ENCODE assay signal across 8 cellular contexts in the genomic region with DNA sequence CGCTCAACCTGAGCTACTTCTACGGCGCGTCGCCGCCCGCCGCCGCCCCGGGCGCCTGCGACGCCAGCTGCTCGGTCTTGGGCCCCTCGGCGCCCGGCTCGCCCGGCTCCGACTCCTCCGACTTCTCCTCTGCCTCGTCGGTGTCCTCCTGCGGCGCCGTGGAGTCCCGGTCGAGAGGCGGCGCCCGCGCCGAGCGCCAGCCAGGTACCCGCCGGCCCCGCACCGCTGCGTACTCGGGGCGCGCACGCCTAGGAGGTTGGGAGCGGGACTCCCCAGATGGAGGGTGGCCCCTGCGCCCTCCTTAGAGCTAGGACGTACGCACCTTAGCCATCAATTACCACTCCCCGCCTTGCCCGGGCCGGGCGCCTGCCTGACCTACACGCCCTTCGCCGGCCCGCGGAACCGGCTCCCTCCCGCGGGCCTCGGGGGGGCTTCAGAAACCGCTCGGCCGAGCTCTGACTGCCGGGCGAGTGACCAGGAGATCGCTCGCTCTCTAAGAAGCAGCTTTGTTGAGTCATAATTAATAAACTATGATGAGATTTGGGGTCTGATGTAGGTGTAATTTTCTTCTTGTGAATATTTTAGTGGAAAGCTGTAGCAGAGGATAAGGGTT. TPM values are rescaled to one million over a fixed set of nuclear protein-coding genes. Genes with fewer than 3 reads are reported as not detected.
A peak's percentile ranks its signal among the peaks of the same experiment; 100 is the strongest.
DNase-seq lines count a peak whose midpoint lies in the region; ATAC-seq and TF ChIP-seq lines count a peak whose summit lies in the region.

No MANE protein-coding gene starts in this region.

- DNase-seq in Calu3 (no peak), WERI-Rb-1 (peak; percentile 46), caudate nucleus (lab: John Stamatoyannopoulos, UW) (peak in 44 of 61 donors; percentile 5 to 77 (median 49)), lower leg skin (ENCODE audit: low spot score in 2 of 2) (peak; percentile 41 to 90), mesenteric fat pad (ENCODE audit: low spot score) (no peak)
- peak; percentile 38 to 49 for DNase-seq in stimulated activated CD4-positive, alpha-beta T cell treated with anti-CD3 and anti-CD28 coated beads, Interleukin-4, amount 100 ng/mL, for 48 hours (ENCODE audit: low read depth in 2 of 2)

- peak overlapping the region; percentile 75 for H3K4me3 Mint-ChIP-seq in Calu3 (ENCODE audit: low read depth, unreplicated experiment)

- TF ChIP-seq CTCF in Calu3 (IDR thresholded peaks at IDR 0.05; ENCODE audit: unreplicated experiment) (no peak), WERI-Rb-1 (IDR thresholded peaks at IDR 0.05; ENCODE audit: low read depth, low read length) (peak; percentile 25; the same call in 1 of the 2 replicates), lower leg skin (IDR thresholded peaks at IDR 0.05) (no peak)

- H3K4me3 ChIP-seq in WERI-Rb-1 (ENCODE audit: low read depth, low read length) = peak overlapping the region; percentile 57
- H3K4me3 ChIP-seq in lower leg skin (ENCODE audit: low read depth, poor library complexity, severe bottlenecking) = peak overlapping the region; percentile 98

- no TSS peak for BruUV-seq in Calu3 (replicated peaks; lab: Mats Ljungman, UMichigan)

- H3K36me3 Mint-ChIP-seq in Calu3 (ENCODE audit: insufficient read depth, unreplicated experiment) = peaks cover 71% of the 10 kb centered on the region

- H3K27ac ChIP-seq in WERI-Rb-1 (peak overlapping the region; percentile 50), caudate nucleus (ENCODE audit: low read depth, low read length) (peak overlapping the region; percentile 85)

- CTCF ChIA-PET in Calu3 (lab: Charles Lee) = interaction anchor here (0.9 to 1.1 kb wide), 2 partner anchors 9 to 650 kb away, joined by 3 read pairs; no protein-coding TSS in a partner anchor

- no peak for TF ChIP-seq POLR2A in lower leg skin (IDR thresholded peaks at IDR 0.05)

- peak overlapping the region; percentile 92 for H3K27ac Mint-ChIP-seq in Calu3 (ENCODE audit: unreplicated experiment)

- peaks cover 13% of the 10 kb centered on the region for H3K36me3 ChIP-seq in WERI-Rb-1

- H3K4me1 Mint-ChIP-seq in Calu3 (ENCODE audit: low read depth, unreplicated experiment) = peaks cover 30% of the 10 kb centered on the region

- intact Hi-C loops in Calu3 (cut with micrococcal nuclease; ENCODE audit: unreplicated experiment) (loop anchor here (5.0 kb wide), 1 partner anchor 38 kb away; no protein-coding TSS in a partner anchor), lower leg skin (cut with DNase I; ENCODE audit: low total_unique reads) (loop anchor here (10.0 kb wide), 1 partner anchor 345 kb away; no protein-coding TSS in a partner anchor)

- H3K9me3 Mint-ChIP-seq in Calu3 (ENCODE audit: low read depth, unreplicated experiment) = no peaks in the 10 kb centered on the region

- no peaks in the 10 kb centered on the region for H3K9me3 ChIP-seq in WERI-Rb-1 (ENCODE audit: severe bottlenecking)

- no peaks in the 10 kb centered on the region for H3K27me3 Mint-ChIP-seq in Calu3 (ENCODE audit: unreplicated experiment)

- peak; percentile 27 for ATAC-seq in GM19455 (IDR thresholded peaks at IDR 0.05; ENCODE audit: unreplicated experiment)
- ATAC-seq in HG03521 (IDR thresholded peaks at IDR 0.05; ENCODE audit: unreplicated experiment) = peak; percentile 28

- 0 to 3% methylated on average over 26 to 51 of the region's 67 CpGs for WGBS in lower leg skin, 2 donors

- no peaks in the 10 kb centered on the region for H3K27me3 ChIP-seq in WERI-Rb-1 (ENCODE audit: insufficient read depth, low read depth, severe bottlenecking)

RNA-seq across cellular contexts. Expression of a gene that starts 0.5 kb away (rescaled TPM):
- 217 and 227 TPM in 2 replicates for total RNA-seq in Calu3 (2022)
- total RNA-seq in lower leg skin = 100 to 1,000 TPM; 155 to 440 (median 310) TPM
- 133 TPM for total RNA-seq in mesenteric fat pad

Comparison
In these comparisons a context has a peak if more than half of its experiments do, and no peak if none do; other contexts are left out.
1. DNase-seq: peak in WERI-Rb-1 (single experiment), caudate nucleus (44 of 61), lower leg skin (2 of 2) and stimulated activated CD4-positive, alpha-beta T cell treated with anti-CD3 and anti-CD28 coated beads, Interleukin-4, amount 100 ng/mL, for 48 hours (2 of 2); none in Calu3 (single experiment) and mesenteric fat pad (single experiment).